ENCODE assay signal across 12 cellular contexts in genomic region chrX:115602729-115603389, GRCh38. TPM values are rescaled to one million over a fixed set of nuclear protein-coding genes. Genes with fewer than 3 reads are reported as not detected.
DNase-seq lines count a peak whose midpoint lies in the region; ATAC-seq, FAIRE-seq and TF ChIP-seq lines count a peak whose summit lies in the region.
"Had no signal": no experiment of that assay in that cellular context is flagged by ENCODE, and none has a peak within 500 bp of the region (broad histone marks: within the 10 kb centered on the region; RNA-seq: fewer than 3 reads in every experiment).

No MANE protein-coding gene starts in this region.

- intact Hi-C loops in heart right ventricle (cut with DNase I), result no loop called here
- intact Hi-C loops in right cardiac atrium (cut with DNase I), result no loop called here
- intact Hi-C loops in uterus (cut with DNase I; ENCODE audit: low total_unique reads), result no loop called here

- 29 to 43% methylated on average over 4 of the region's 4 CpGs for WGBS in heart right ventricle, 2 donors
- 43% methylated on average over 4 of the region's 4 CpGs for WGBS in right cardiac atrium
- WGBS in tibial nerve, 2 donors, result 32 to 56% methylated on average over 4 of the region's 4 CpGs

- H4K20me1 ChIP-seq in astrocyte (ENCODE audit: insufficient read depth, low read length), result peaks cover 10% of the 10 kb centered on the region

- TF ChIP-seq EP300 in tibial nerve (IDR thresholded peaks at IDR 0.05), result no peak

- no peak for TF ChIP-seq POLR2A in uterus (IDR thresholded peaks at IDR 0.05)
- no peak for TF ChIP-seq POLR2A in tibial nerve (IDR thresholded peaks at IDR 0.05)

- ATAC-seq in heart right ventricle, result peak in 5 of 8 donors; percentile 57 to 87 (median 75)
- no peak for ATAC-seq in right cardiac atrium

- H3K36me3 Mint-ChIP-seq in astrocyte (ENCODE audit: low read depth, unreplicated experiment), result peaks cover 2% of the 10 kb centered on the region
- H3K36me3 Mint-ChIP-seq: activated naive CD8-positive, alpha-beta T cell treated with anti-CD3 and anti-CD28 coated beads, Interleukin-2, amount 10 ng/mL, durations not matched to agents 7 days and 5 days had no signal

- peak overlapping the region; percentile 38 for H3K9ac ChIP-seq in astrocyte (ENCODE audit: low read length)

- H3K27me3 ChIP-seq in heart right ventricle (peaks cover 0 to 79% (median 0%) of the 10 kb centered on the region in 7 donors), right cardiac atrium (ENCODE audit: control insufficient read depth, insufficient read depth) (no peaks in the 10 kb centered on the region), astrocyte (ENCODE audit: insufficient read depth, low read length) (no peaks in the 10 kb centered on the region), uterus (peaks cover 0 to 5% of the 10 kb centered on the region in 2 donors), tibial nerve (peaks cover 0 to 26% of the 10 kb centered on the region in 2 donors)

- TF ChIP-seq CTCF in heart right ventricle (IDR thresholded peaks at IDR 0.05) (no peak), astrocyte (IDR thresholded peaks at IDR 0.05; ENCODE audit: insufficient read depth, low read depth, low read length) (no peak), uterus (IDR thresholded peaks at IDR 0.05) (no peak), tibial nerve (IDR thresholded peaks at IDR 0.05) (no peak)

- H3K4me3 ChIP-seq in heart right ventricle, result no peak overlapping the region
- no peak overlapping the region for H3K4me3 ChIP-seq in right cardiac atrium (ENCODE audit: low read length)
- H3K4me3 ChIP-seq in astrocyte (ENCODE audit: insufficient read depth, low read depth, low read length), result no peak overlapping the region
- no peak overlapping the region for H3K4me3 ChIP-seq in uterus
- H3K4me3 ChIP-seq in tibial nerve, result no peak overlapping the region
- H3K4me3 ChIP-seq: skin epidermis had no signal

- peaks cover 87% of the 10 kb centered on the region for H3K79me2 ChIP-seq in astrocyte (ENCODE audit: insufficient read depth, low read length)

- no peak for DNase-seq in heart right ventricle
- DNase-seq in right cardiac atrium, result no peak
- DNase-seq in astrocyte (ENCODE audit: low read depth), result peak; percentile 36
- DNase-seq in kidney tubule cell (ENCODE audit: low spot score), result peak; percentile 19
- no peak for DNase-seq in uterus
- DNase-seq in tibial nerve (ENCODE audit: low spot score in 2 of 2), result no peak
- DNase-seq in AML-193 (lab: John Stamatoyannopoulos, UW), result no peak
- no peak for DNase-seq in stimulated activated CD4-positive, alpha-beta T cell treated with anti-CD3 and anti-CD28 coated beads, Interleukin-4, amount 100 ng/mL, for 4 hours
- DNase-seq: activated naive CD8-positive, alpha-beta T cell treated with anti-CD3 and anti-CD28 coated beads, Interleukin-2, amount 10 ng/mL, durations not matched to agents 7 days and 5 days had no signal

- H3K9me3 Mint-ChIP-seq in astrocyte (ENCODE audit: unreplicated experiment), result no peaks in the 10 kb centered on the region
- H3K9me3 Mint-ChIP-seq: activated naive CD8-positive, alpha-beta T cell treated with anti-CD3 and anti-CD28 coated beads, Interleukin-2, amount 10 ng/mL, durations not matched to agents 7 days and 5 days; nephron had no signal

- FAIRE-seq in astrocyte (lab: Jason Lieb, UNC), result peak; percentile 64
- FAIRE-seq: frontal cortex had no signal

- no peaks in the 10 kb centered on the region for H3K9me3 ChIP-seq in heart right ventricle
- H3K9me3 ChIP-seq in right cardiac atrium (ENCODE audit: control insufficient read depth, low read length), result no peaks in the 10 kb centered on the region
- H3K9me3 ChIP-seq in astrocyte (ENCODE audit: insufficient read depth, low read depth, low read length), result no peaks in the 10 kb centered on the region
- no peaks in the 10 kb centered on the region for H3K9me3 ChIP-seq in uterus
- H3K9me3 ChIP-seq in tibial nerve, result no peaks in the 10 kb centered on the region

- H3K4me1 ChIP-seq in heart right ventricle, result peaks cover 0 to 62% (median 14%) of the 10 kb centered on the region in 9 donors
- peaks cover 2% of the 10 kb centered on the region for H3K4me1 ChIP-seq in right cardiac atrium (ENCODE audit: control insufficient read depth, insufficient read depth, low read length)
- H3K4me1 ChIP-seq in astrocyte (ENCODE audit: insufficient read depth, low read length), result peaks cover 14% of the 10 kb centered on the region
- no peaks in the 10 kb centered on the region for H3K4me1 ChIP-seq in uterus
- no peaks in the 10 kb centered on the region for H3K4me1 ChIP-seq in tibial nerve

- H3K4me2 ChIP-seq in astrocyte (ENCODE audit: low read length), result peak overlapping the region; percentile 19

- H3K4me1 Mint-ChIP-seq in astrocyte (ENCODE audit: low read depth, unreplicated experiment), result peaks cover 36% of the 10 kb centered on the region
- H3K4me1 Mint-ChIP-seq: activated naive CD8-positive, alpha-beta T cell treated with anti-CD3 and anti-CD28 coated beads, Interleukin-2, amount 10 ng/mL, durations not matched to agents 7 days and 5 days had no signal

- H3K27me3 Mint-ChIP-seq in astrocyte (ENCODE audit: low read depth, unreplicated experiment), result no peaks in the 10 kb centered on the region
- H3K27me3 Mint-ChIP-seq: activated naive CD8-positive, alpha-beta T cell treated with anti-CD3 and anti-CD28 coated beads, Interleukin-2, amount 10 ng/mL, durations not matched to agents 7 days and 5 days had no signal

- H3K36me3 ChIP-seq in heart right ventricle (peaks cover 0 to 17% (median 0%) of the 10 kb centered on the region in 9 donors), astrocyte (ENCODE audit: insufficient read depth, low read length) (peaks cover 14% of the 10 kb centered on the region), uterus (no peaks in the 10 kb centered on the region), tibial nerve (no peaks in the 10 kb centered on the region)

- H2AFZ ChIP-seq in astrocyte (ENCODE audit: low read depth, low read length), result no peak overlapping the region

- no peak overlapping the region for H3K4me3 Mint-ChIP-seq in astrocyte (ENCODE audit: unreplicated experiment)
- H3K4me3 Mint-ChIP-seq: activated naive CD8-positive, alpha-beta T cell treated with anti-CD3 and anti-CD28 coated beads, Interleukin-2, amount 10 ng/mL, durations not matched to agents 7 days and 5 days; nephron had no signal

- peak overlapping the region; percentile 66 for H3K27ac Mint-ChIP-seq in astrocyte (ENCODE audit: unreplicated experiment)
- H3K27ac Mint-ChIP-seq: activated naive CD8-positive, alpha-beta T cell treated with anti-CD3 and anti-CD28 coated beads, Interleukin-2, amount 10 ng/mL, durations not matched to agents 7 days and 5 days had no signal

- H3K27ac ChIP-seq in heart right ventricle, result peak overlapping the region; percentile 29 to 77 (median 62)
- no peak overlapping the region for H3K27ac ChIP-seq in right cardiac atrium (ENCODE audit: low read length)
- peak overlapping the region; percentile 75 for H3K27ac ChIP-seq in astrocyte (ENCODE audit: low read depth, low read length)
- H3K27ac ChIP-seq in uterus, result peak overlapping the region; percentile 60 to 72
- H3K27ac ChIP-seq in tibial nerve, result peak overlapping the region in 1 of 4 donors; percentile 28

RNA-seq across cellular contexts. Expression of gene PLS3, which starts 41.9 kb away (rescaled TPM):
- total RNA-seq in heart right ventricle, result 10 to 100 TPM; 31.1 to 56.9 (median 39.0) TPM
- polyA plus RNA-seq in heart right ventricle, result 10 to 100 TPM; 29.7 to 32.4 TPM
- 10 to 100 TPM; 32.5 to 43.1 (median 37.7) TPM for total RNA-seq in right cardiac atrium
- 23.7 TPM for polyA plus RNA-seq in right cardiac atrium
- 310 and 313 TPM in 2 replicates for total RNA-seq in astrocyte
- 100 to 1,000 TPM; 129 to 268 (median 174) TPM for total RNA-seq in uterus
- 10 to 100 TPM; 60.9 to 93.8 (median 82.4) TPM for total RNA-seq in tibial nerve

Comparison
In these comparisons a context has a peak if more than half of its experiments do, and no peak if none do; other contexts are left out.
1. ATAC-seq: peak in heart right ventricle (5 of 8); none in right cardiac atrium (0 of 2).
2. DNase-seq: peak in astrocyte (single experiment) and kidney tubule cell (single experiment); none in heart right ventricle (0 of 2), right cardiac atrium (0 of 3), uterus (0 of 2), tibial nerve (0 of 2), AML-193 (0 of 2) and stimulated activated CD4-positive, alpha-beta T cell treated with anti-CD3 and anti-CD28 coated beads, Interleukin-4, amount 100 ng/mL, for 4 hours (0 of 2).